ENCODE assay signal across 8 cellular contexts in the genomic region with DNA sequence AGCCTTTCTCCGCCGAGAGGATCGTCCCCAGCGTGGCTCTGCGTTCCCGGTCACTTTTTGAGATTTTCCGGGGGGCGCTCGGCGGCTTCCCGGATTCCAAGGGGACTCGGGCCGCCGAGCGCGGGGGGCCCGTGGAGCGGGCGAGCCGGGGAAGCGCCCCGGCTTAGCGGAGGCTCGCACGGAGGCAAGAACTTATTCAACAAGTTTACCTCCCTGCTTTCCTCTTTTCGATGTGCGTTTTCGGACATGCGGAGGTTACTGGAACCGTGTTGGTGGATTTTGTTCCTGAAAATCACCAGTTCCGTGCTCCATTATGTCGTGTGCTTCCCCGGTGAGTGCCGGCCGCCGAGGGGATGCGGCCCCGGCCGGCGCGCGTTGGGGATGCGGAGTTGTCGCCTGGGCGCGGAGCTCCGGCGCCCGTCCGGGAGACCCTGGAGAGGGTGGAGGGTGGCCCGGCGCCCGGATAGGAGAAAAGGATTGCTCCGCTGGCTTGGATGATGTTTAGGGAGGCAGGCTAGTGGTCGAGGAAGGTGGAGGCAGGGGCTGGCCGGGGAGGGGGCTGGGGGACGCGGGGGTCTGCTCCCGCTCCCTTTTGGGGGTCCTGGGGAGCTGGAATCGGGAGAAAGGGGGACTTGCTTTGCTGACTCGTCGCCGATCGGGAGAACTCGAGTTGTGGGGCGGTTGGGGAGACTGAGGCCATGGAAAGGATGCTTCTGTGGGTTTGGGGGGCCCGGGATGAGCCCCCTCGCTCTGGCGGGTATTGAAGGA. TPM values are rescaled to one million over a fixed set of nuclear protein-coding genes. Genes with fewer than 3 reads are reported as not detected.
A peak's percentile ranks its signal among the peaks of the same experiment; 100 is the strongest.
DNase-seq lines count a peak whose midpoint lies in the region; ATAC-seq and TF ChIP-seq lines count a peak whose summit lies in the region.

No MANE protein-coding gene starts in this region.

- H3K36me3 ChIP-seq in body of pancreas (replicated peaks in 1 of 2; ENCODE audit: insufficient read depth in 1 of 2, low read depth in 2 of 2) (no peaks in the 10 kb centered on the region), thymus (ENCODE audit: control insufficient read depth, insufficient read depth) (no peaks in the 10 kb centered on the region)

- no peaks in the 10 kb centered on the region for H3K27me3 ChIP-seq in body of pancreas
- H3K27me3 ChIP-seq in thymus (ENCODE audit: control insufficient read depth, insufficient read depth): peaks cover 72% of the 10 kb centered on the region

- TF ChIP-seq POLR2A in body of pancreas (IDR thresholded peaks at IDR 0.05): no peak

- intact Hi-C loops in body of pancreas (cut with DNase I): no loop called here

- TF ChIP-seq CTCF in HFF-Myc (IDR thresholded peaks at IDR 0.05; ENCODE audit: low read depth, low read length, missing control alignments) (no peak), body of pancreas (IDR thresholded peaks at IDR 0.05) (no peak)

- peak overlapping the region; percentile 68 to 96 (median 93) for H3K27ac ChIP-seq in body of pancreas
- no peak overlapping the region for H3K27ac ChIP-seq in thymus (ENCODE audit: low read depth)

- H3K9me3 ChIP-seq in body of pancreas (peaks cover 0 to 7% (median 0%) of the 10 kb centered on the region in 3 donors), thymus (ENCODE audit: control insufficient read depth) (no peaks in the 10 kb centered on the region)

- no peak for ATAC-seq in body of pancreas
- ATAC-seq in left lobe of liver: no peak
- ATAC-seq in HG03159 (IDR thresholded peaks at IDR 0.05; ENCODE audit: unreplicated experiment): no peak

- peak overlapping the region; percentile 91 for H3K4me3 ChIP-seq in HFF-Myc (replicated peaks; ENCODE audit: low read depth, low read length)
- H3K4me3 ChIP-seq in body of pancreas: peak overlapping the region; percentile 57 to 89
- peak overlapping the region; percentile 49 for H3K4me3 ChIP-seq in thymus (ENCODE audit: low read length)

- WGBS in body of pancreas, 2 donors: 0% methylated on average over 5 to 69 of the region's 69 CpGs
- WGBS in thymus: 2% methylated on average over 69 of the region's 69 CpGs

- DNase-seq in AG20443 (ENCODE audit: low spot score): peak; percentile 37
- DNase-seq in HFF-Myc (ENCODE audit: extremely low read depth, low read depth): no peak
- peak in 3 of 4 donors; percentile 20 to 28 (median 23) for DNase-seq in body of pancreas
- peak; percentile 44 for DNase-seq in left lobe of liver (ENCODE audit: low spot score)
- no peak for DNase-seq in NCI-H1436 (lab: John Stamatoyannopoulos, UW)
- DNase-seq in NCI-H2171 treated with DMSO at 0.1 percent for 48 hours (lab: John Stamatoyannopoulos, UW): no peak

- peaks cover 26% of the 10 kb centered on the region for H3K4me1 ChIP-seq in body of pancreas
- peaks cover 10% of the 10 kb centered on the region for H3K4me1 ChIP-seq in thymus (ENCODE audit: control insufficient read depth, insufficient read depth, low read length)

RNA-seq across cellular contexts. Expression of a gene that starts 0.9 kb away (rescaled TPM):
- total RNA-seq in body of pancreas: 10 to 100 TPM; 23.9 to 31.6 TPM
- 15.6 TPM for total RNA-seq in left lobe of liver
- 4.1 TPM for polyA plus RNA-seq in thymus

Comparison
In these comparisons a context has a peak if more than half of its experiments do, and no peak if none do; other contexts are left out.
1. DNase-seq: peak in AG20443 (single experiment), body of pancreas (3 of 4) and left lobe of liver (single experiment); none in HFF-Myc (single experiment), NCI-H1436 (single experiment) and NCI-H2171 treated with DMSO at 0.1 percent for 48 hours (single experiment).
2. Peak in every context shown above with its lines, with median percentiles within 50 percentile points of each other: H3K4me3 ChIP-seq.